11 cellular contexts compared by ENCODE assay signal in genomic region chr6:38262041-38262440, GRCh38.
DNase-seq lines count a peak whose midpoint lies in the region; ATAC-seq and TF ChIP-seq lines count a peak whose summit lies in the region.
"Had no signal": no experiment of that assay in that cellular context is flagged by ENCODE, and none has a peak within 500 bp of the region (broad histone marks: within the 10 kb centered on the region; RNA-seq: fewer than 3 reads in every experiment).

No MANE protein-coding gene starts in this region.

- peak overlapping the region; percentile 34 to 91 (median 87) for H3K27ac Mint-ChIP-seq in brain

- peaks cover 16% of the 10 kb centered on the region for H3K36me3 Mint-ChIP-seq in brain

- peaks cover 46% of the 10 kb centered on the region for H3K4me1 Mint-ChIP-seq in brain

- H3K4me3 Mint-ChIP-seq in brain: peak overlapping the region in 4 of 5 experiments; percentile 10 to 67 (median 47)

- DNase-seq in HS-5 (ENCODE audit: low read depth) (peak; percentile 79), iPS-NIHi7 (ENCODE audit: extremely low spot score) (peak; percentile 55), stromal cell of bone marrow (ENCODE audit: low read depth) (peak; percentile 74), UCSD-AML1 (lab: John Stamatoyannopoulos, UW; ENCODE audit: unreplicated experiment) (no peak), globus pallidus (ENCODE audit: low spot score) (no peak)
- DNase-seq: activated CD4-positive, alpha-beta T cell treated with anti-CD3 and anti-CD28 coated beads, Interleukin-2, amount 50 U/mL, for 4 hours; kidney; stimulated activated naive CD4-positive, alpha-beta T cell had no signal

- H3K27me3 Mint-ChIP-seq in brain: no peaks in the 10 kb centered on the region

- no peak for TF ChIP-seq CTCF in brain (conservative IDR thresholded peaks at IDR 0.05)

- H3K9me3 Mint-ChIP-seq in brain: no peaks in the 10 kb centered on the region

- ATAC-seq in GM19467 (IDR thresholded peaks at IDR 0.05; ENCODE audit: unreplicated experiment) (no peak), HG02588 (IDR thresholded peaks at IDR 0.05; ENCODE audit: unreplicated experiment) (no peak)

Comparison
In these comparisons a context has a peak if more than half of its experiments do, and no peak if none do; other contexts are left out.
1. DNase-seq: peak in HS-5 (single experiment), iPS-NIHi7 (single experiment) and stromal cell of bone marrow (single experiment); none in UCSD-AML1 (single experiment) and globus pallidus (single experiment).